8 cellular contexts compared by ENCODE assay signal in genomic region chr17:17300624-17301568, GRCh38. TPM values are rescaled to one million over a fixed set of nuclear protein-coding genes. Genes with fewer than 3 reads are reported as not detected.
DNase-seq lines count a peak whose midpoint lies in the region; ATAC-seq and TF ChIP-seq lines count a peak whose summit lies in the region.

No MANE protein-coding gene starts in this region.

- TF ChIP-seq CTCF in gastroesophageal sphincter (IDR thresholded peaks at IDR 0.05) (no peak), osteocyte (IDR thresholded peaks at IDR 0.05) (no peak)

- H3K4me1 ChIP-seq in gastroesophageal sphincter = peaks cover 0 to 34% (median 10%) of the 10 kb centered on the region in 3 donors

- H3K4me3 ChIP-seq in GM08714 (ENCODE audit: low read length) (peak overlapping the region; percentile 13; the same call in 1 of the 2 replicates), gastroesophageal sphincter (peak overlapping the region; percentile 1 to 47)

- intact Hi-C loops in activated T-helper 1 cell treated with anti-CD3 and anti-CD28 coated beads, Interleukin-12 subunit alpha, Interleukin-12 subunit beta, Interleukin-2, Interleukin-4 antibody, amounts not matched to agents 30 ng/mL and 10 ng/mL and 1 ng/mL, durations not matched to agents 14 hours and 24 hours and 36 hours (cut with micrococcal nuclease) = loop anchor here (1.0 kb wide), 1 partner anchor 20 kb away; the partner anchor contains the start of gene COPS3

- H3K27ac Mint-ChIP-seq in activated T-helper 1 cell treated with anti-CD3 and anti-CD28 coated beads, Interleukin-12 subunit alpha, Interleukin-12 subunit beta, Interleukin-2, Interleukin-4 antibody, amounts not matched to agents 30 ng/mL and 10 ng/mL and 1 ng/mL, durations not matched to agents 14 hours and 24 hours and 36 hours = peak overlapping the region; percentile 18
- no peak overlapping the region for H3K27ac Mint-ChIP-seq in osteocyte (ENCODE audit: unreplicated experiment)

- ATAC-seq in gastroesophageal sphincter (peak; percentile 59), HG02981 (IDR thresholded peaks at IDR 0.05; ENCODE audit: unreplicated experiment) (no peak), GM18870 (IDR thresholded peaks at IDR 0.05; ENCODE audit: unreplicated experiment) (no peak)

- no peak for TF ChIP-seq EP300 in gastroesophageal sphincter (IDR thresholded peaks at IDR 0.05)

- H3K27me3 ChIP-seq in gastroesophageal sphincter = no peaks in the 10 kb centered on the region

- peak; percentile 18 for DNase-seq in NCI-H526 treated with DMSO at 0.1 percent for 48 hours (lab: John Stamatoyannopoulos, UW)
- DNase-seq in activated T-helper 1 cell treated with anti-CD3 and anti-CD28 coated beads, Interleukin-12 subunit alpha, Interleukin-12 subunit beta, Interleukin-2, Interleukin-4 antibody, amounts not matched to agents 30 ng/mL and 10 ng/mL and 1 ng/mL, durations not matched to agents 14 hours and 24 hours and 36 hours (ENCODE audit: low spot score) = peak; percentile 40
- no peak for DNase-seq in osteocyte (ENCODE audit: extremely low spot score, unreplicated experiment)
- DNase-seq in HPDE6-E6E7 (ENCODE audit: extremely low spot score) = no peak

- H3K4me1 Mint-ChIP-seq in activated T-helper 1 cell treated with anti-CD3 and anti-CD28 coated beads, Interleukin-12 subunit alpha, Interleukin-12 subunit beta, Interleukin-2, Interleukin-4 antibody, amounts not matched to agents 30 ng/mL and 10 ng/mL and 1 ng/mL, durations not matched to agents 14 hours and 24 hours and 36 hours (ENCODE audit: low read depth) = peaks cover 36% of the 10 kb centered on the region
- peaks cover 37% of the 10 kb centered on the region for H3K4me1 Mint-ChIP-seq in osteocyte (ENCODE audit: unreplicated experiment)

- H3K9me3 ChIP-seq in gastroesophageal sphincter = no peaks in the 10 kb centered on the region

- no peak for TF ChIP-seq POLR2A in gastroesophageal sphincter (IDR thresholded peaks at IDR 0.05)

- H3K9me3 Mint-ChIP-seq in activated T-helper 1 cell treated with anti-CD3 and anti-CD28 coated beads, Interleukin-12 subunit alpha, Interleukin-12 subunit beta, Interleukin-2, Interleukin-4 antibody, amounts not matched to agents 30 ng/mL and 10 ng/mL and 1 ng/mL, durations not matched to agents 14 hours and 24 hours and 36 hours = no peaks in the 10 kb centered on the region
- H3K9me3 Mint-ChIP-seq in osteocyte (ENCODE audit: unreplicated experiment) = no peaks in the 10 kb centered on the region

- WGBS in gastroesophageal sphincter (ENCODE audit: low coverage in 1 of 2), 2 donors = 0% methylated on average over 8 of the region's 35 CpGs; no CpG with 5 or more reads in 1 of the 2 donors

- H3K27ac ChIP-seq in gastroesophageal sphincter = peak overlapping the region in 3 of 4 donors; percentile 66 to 76 (median 73)

- H3K4me3 Mint-ChIP-seq in activated T-helper 1 cell treated with anti-CD3 and anti-CD28 coated beads, Interleukin-12 subunit alpha, Interleukin-12 subunit beta, Interleukin-2, Interleukin-4 antibody, amounts not matched to agents 30 ng/mL and 10 ng/mL and 1 ng/mL, durations not matched to agents 14 hours and 24 hours and 36 hours = peak overlapping the region; percentile 69
- peak overlapping the region; percentile 35 for H3K4me3 Mint-ChIP-seq in osteocyte (ENCODE audit: unreplicated experiment)

- H3K36me3 Mint-ChIP-seq in activated T-helper 1 cell treated with anti-CD3 and anti-CD28 coated beads, Interleukin-12 subunit alpha, Interleukin-12 subunit beta, Interleukin-2, Interleukin-4 antibody, amounts not matched to agents 30 ng/mL and 10 ng/mL and 1 ng/mL, durations not matched to agents 14 hours and 24 hours and 36 hours (ENCODE audit: low read depth) = peaks cover 2% of the 10 kb centered on the region
- H3K36me3 Mint-ChIP-seq in osteocyte (ENCODE audit: unreplicated experiment) = no peaks in the 10 kb centered on the region

- H3K27me3 Mint-ChIP-seq in activated T-helper 1 cell treated with anti-CD3 and anti-CD28 coated beads, Interleukin-12 subunit alpha, Interleukin-12 subunit beta, Interleukin-2, Interleukin-4 antibody, amounts not matched to agents 30 ng/mL and 10 ng/mL and 1 ng/mL, durations not matched to agents 14 hours and 24 hours and 36 hours (ENCODE audit: insufficient read depth) = no peaks in the 10 kb centered on the region
- H3K27me3 Mint-ChIP-seq in osteocyte (ENCODE audit: unreplicated experiment) = no peaks in the 10 kb centered on the region

- no peaks in the 10 kb centered on the region for H3K36me3 ChIP-seq in gastroesophageal sphincter

RNA-seq across cellular contexts. Expression of gene NT5M, which starts 2.3 kb away (rescaled TPM):
- total RNA-seq in activated T-helper 1 cell treated with anti-CD3 and anti-CD28 coated beads, Interleukin-12 subunit alpha, Interleukin-12 subunit beta, Interleukin-2, Interleukin-4 antibody, amounts not matched to agents 30 ng/mL and 10 ng/mL and 1 ng/mL, durations not matched to agents 14 hours and 24 hours and 36 hours = 5.1 and 5.8 TPM in 2 replicates
- 1 to 10 TPM; 2.3 to 9.0 (median 4.5) TPM for total RNA-seq in gastroesophageal sphincter
- total RNA-seq in osteocyte = 3.5 and 3.7 TPM in 2 replicates

RNA-seq across cellular contexts. Expression of gene COPS3, which starts 19.9 kb away (rescaled TPM):
- total RNA-seq in activated T-helper 1 cell treated with anti-CD3 and anti-CD28 coated beads, Interleukin-12 subunit alpha, Interleukin-12 subunit beta, Interleukin-2, Interleukin-4 antibody, amounts not matched to agents 30 ng/mL and 10 ng/mL and 1 ng/mL, durations not matched to agents 14 hours and 24 hours and 36 hours = 122 and 131 TPM in 2 replicates
- total RNA-seq in gastroesophageal sphincter (10 to 100 TPM; 51.8 to 85.3 (median 54.8) TPM), osteocyte (54.9 and 55.9 TPM in 2 replicates)

Comparison
In these comparisons a context has a peak if more than half of its experiments do, and no peak if none do; other contexts are left out.
1. DNase-seq: peak in NCI-H526 treated with DMSO at 0.1 percent for 48 hours (single experiment) and activated T-helper 1 cell treated with anti-CD3 and anti-CD28 coated beads, Interleukin-12 subunit alpha, Interleukin-12 subunit beta, Interleukin-2, Interleukin-4 antibody, amounts not matched to agents 30 ng/mL and 10 ng/mL and 1 ng/mL, durations not matched to agents 14 hours and 24 hours and 36 hours (single experiment); none in osteocyte (single experiment) and HPDE6-E6E7 (single experiment).